Comparison of ENCODE assay signal across 16 cellular contexts in the genomic region with DNA sequence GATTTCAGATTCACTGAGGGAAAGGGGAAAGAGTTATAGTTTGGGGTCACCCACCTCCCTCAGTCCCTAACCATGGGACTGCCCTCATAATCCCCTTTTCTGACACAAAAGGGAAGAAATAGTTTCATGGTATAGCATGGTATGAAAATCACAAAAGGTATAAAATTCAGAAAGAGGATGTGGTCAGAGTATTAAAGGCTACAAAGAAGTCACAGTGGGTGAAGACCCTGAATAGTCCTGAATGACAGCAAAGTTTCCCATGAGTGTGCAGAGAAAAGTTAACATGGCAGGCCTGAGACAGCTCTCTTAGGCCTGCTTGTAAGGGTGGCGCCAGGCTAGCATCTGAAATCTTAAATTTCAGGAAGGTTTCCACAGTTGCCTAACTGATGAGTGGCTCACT.
"Had no signal": no experiment of that assay in that cellular context is flagged by ENCODE, and none has a peak within 500 bp of the region (broad histone marks: within the 10 kb centered on the region; RNA-seq: fewer than 3 reads in every experiment).

No MANE protein-coding gene starts in this region.

- H3K36me3 ChIP-seq: colonic mucosa, neural progenitor cell, sigmoid colon, transverse colon had no signal

- H3K4me3 Mint-ChIP-seq: activated CD8-positive, alpha-beta T cell treated with anti-CD3 and anti-CD28 coated beads for 36 hours; activated naive CD8-positive, alpha-beta T cell; neural progenitor cell; WTC11 had no signal

- H3K4me3 ChIP-seq: colonic mucosa, hepatocyte, neural progenitor cell, sigmoid colon, transverse colon had no signal

- H3K9me3 Mint-ChIP-seq: activated CD8-positive, alpha-beta T cell treated with anti-CD3 and anti-CD28 coated beads for 36 hours had no signal

- H2AFZ ChIP-seq: hepatocyte, neural progenitor cell had no signal

- H3K79me2 ChIP-seq: hepatocyte had no signal

- H3K27me3 Mint-ChIP-seq: activated CD8-positive, alpha-beta T cell treated with anti-CD3 and anti-CD28 coated beads for 36 hours; activated naive CD8-positive, alpha-beta T cell had no signal

- H3K27ac ChIP-seq: colonic mucosa, hepatocyte, neural progenitor cell, sigmoid colon, transverse colon had no signal

- H3K9me3 ChIP-seq: colonic mucosa, sigmoid colon, transverse colon had no signal

- H3K27me3 ChIP-seq: colonic mucosa, hepatocyte, neural progenitor cell, sigmoid colon, transverse colon had no signal

- H3K27ac Mint-ChIP-seq: activated CD8-positive, alpha-beta T cell treated with anti-CD3 and anti-CD28 coated beads for 36 hours; activated naive CD8-positive, alpha-beta T cell; neural progenitor cell; WTC11 had no signal

- DNase-seq: activated CD4-positive, alpha-beta T cell treated with anti-CD3 and anti-CD28 coated beads for 48 hours; activated CD8-positive, alpha-beta T cell treated with anti-CD3 and anti-CD28 coated beads for 36 hours; activated gamma-delta T cell; activated T-cell treated with anti-CD3 and anti-CD28 coated beads, Interleukin-2, amount 50 U/mL, for 48 hours; amniotic stem cell; central memory CD4-positive, alpha-beta T cell; colonic mucosa; sigmoid colon; stimulated activated naive CD4-positive, alpha-beta T cell; transverse colon had no signal

- H3K4me2 ChIP-seq: hepatocyte, neural progenitor cell had no signal

- H3K36me3 Mint-ChIP-seq: activated naive CD8-positive, alpha-beta T cell; WTC11 had no signal

- H3K9ac ChIP-seq: neural progenitor cell had no signal

- ATAC-seq: activated CD8-positive, alpha-beta T cell treated with anti-CD3 and anti-CD28 coated beads for 36 hours; esophagus mucosa; left lobe of liver; WTC11 had no signal
